Comparison of ENCODE assay signal across 8 cellular contexts in the genomic region with DNA sequence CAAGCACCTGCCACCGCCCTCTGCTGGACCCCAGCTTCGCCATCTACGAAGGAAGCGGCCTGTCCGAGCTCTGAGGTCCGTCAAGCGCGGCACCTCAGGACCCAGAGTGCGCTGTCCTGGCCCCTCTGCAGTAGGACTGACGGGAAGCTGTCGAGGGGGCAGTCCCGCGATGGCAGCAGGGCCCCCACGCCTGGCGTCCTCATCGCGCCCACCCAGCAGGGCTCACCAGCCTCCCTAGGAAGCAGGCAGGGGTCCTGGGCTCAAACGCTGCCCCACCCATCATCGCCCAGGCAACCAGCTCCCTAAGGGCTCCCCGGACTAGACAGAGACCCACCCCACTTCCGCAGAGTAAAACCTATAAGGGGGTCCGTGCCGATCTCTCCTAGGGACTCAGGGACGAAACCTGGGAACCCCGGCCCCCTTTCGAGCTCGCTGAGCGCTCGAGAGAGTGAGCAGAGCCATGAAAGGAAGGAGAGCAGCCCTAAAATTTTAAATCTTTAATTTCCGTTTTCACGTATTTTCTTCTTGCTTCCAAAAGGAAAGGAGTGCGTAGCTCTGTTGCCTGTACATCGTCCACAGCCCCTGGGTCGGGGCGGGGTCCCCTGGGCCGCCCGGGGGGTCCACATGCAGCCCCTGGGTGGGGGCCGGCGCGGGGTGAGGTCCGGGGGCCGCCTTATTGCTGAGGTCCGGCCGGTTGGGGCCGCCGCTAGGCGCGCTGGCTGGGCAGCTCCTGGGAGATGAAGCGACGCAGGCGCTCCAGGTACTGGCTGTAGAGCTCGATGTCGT. TPM values are rescaled to one million over a fixed set of nuclear protein-coding genes. Genes with fewer than 3 reads are reported as not detected.
DNase-seq lines count a peak whose midpoint lies in the region; ATAC-seq and TF ChIP-seq lines count a peak whose summit lies in the region.
"Not testable (repeated sequence)": the region's sequence is repeated elsewhere in the genome, so short reads cannot be mapped to it uniquely, and the experiment has no call there.

No MANE protein-coding gene starts in this region.

- H2AFZ ChIP-seq in neuron (ENCODE audit: low read depth, low read length), result not testable (repeated sequence)

- peak; percentile 56 for DNase-seq in NCI-H748 (lab: John Stamatoyannopoulos, UW; ENCODE audit: unreplicated experiment)
- DNase-seq in effector memory CD4-positive, alpha-beta T cell; thoracic aorta (ENCODE audit: low spot score): not testable (repeated sequence)

- H3K27me3 Mint-ChIP-seq in activated T-helper 17 cell treated with anti-CD3 and anti-CD28 coated beads, Interleukin-2, amount 50 U/mL, for 72 hours, result not testable (repeated sequence)

- peaks cover 45% of the 10 kb centered on the region for H3K36me3 Mint-ChIP-seq in activated T-helper 17 cell treated with anti-CD3 and anti-CD28 coated beads, Interleukin-2, amount 50 U/mL, for 72 hours (ENCODE audit: low read depth)

- not testable (repeated sequence) for H3K27me3 ChIP-seq in effector memory CD4-positive, alpha-beta T cell (replicated peaks; ENCODE audit: control insufficient read depth, insufficient read depth, low read length, poor library complexity, severe bottlenecking); neuron (ENCODE audit: insufficient read depth, low read length); thoracic aorta (replicated peaks; ENCODE audit: insufficient read depth)

- H3K27ac Mint-ChIP-seq in activated T-helper 17 cell treated with anti-CD3 and anti-CD28 coated beads, Interleukin-2, amount 50 U/mL, for 72 hours, result peak overlapping the region; percentile 95

- peak overlapping the region; percentile 90 for H3K27ac ChIP-seq in effector memory CD4-positive, alpha-beta T cell (ENCODE audit: insufficient read depth, low read length, poor library complexity, severe bottlenecking)
- H3K27ac ChIP-seq in thoracic aorta, result peak overlapping the region; percentile 71 to 93

- peak overlapping the region; percentile 81 for H3K4me3 ChIP-seq in effector memory CD4-positive, alpha-beta T cell (ENCODE audit: insufficient read depth, low read depth, low read length, poor library complexity, severe bottlenecking)
- peak overlapping the region; percentile 98 for H3K4me3 ChIP-seq in iPS-18c (ENCODE audit: insufficient read depth, low read depth, low read length)
- peak overlapping the region; percentile 89 for H3K4me3 ChIP-seq in neuron (ENCODE audit: low read length)
- peak overlapping the region; percentile 71 for H3K4me3 ChIP-seq in thoracic aorta

- H3K4me1 ChIP-seq in ES-I3 (ENCODE audit: insufficient read depth, low read length), result not testable (repeated sequence)
- H3K4me1 ChIP-seq in effector memory CD4-positive, alpha-beta T cell (ENCODE audit: control insufficient read depth, insufficient read depth, low read length, poor library complexity, severe bottlenecking), result peaks cover 40% of the 10 kb centered on the region
- H3K4me1 ChIP-seq in neuron (ENCODE audit: insufficient read depth, low read length) (peaks cover 21% of the 10 kb centered on the region), thoracic aorta (ENCODE audit: control insufficient read depth in 1 of 2, low read depth in 2 of 2) (peaks cover 29 to 44% of the 10 kb centered on the region in 2 donors)

- peak overlapping the region; percentile 98 for H3K9ac ChIP-seq in ES-I3 (ENCODE audit: low read depth, low read length)

- not testable (repeated sequence) for H3K9me3 Mint-ChIP-seq in activated T-helper 17 cell treated with anti-CD3 and anti-CD28 coated beads, Interleukin-2, amount 50 U/mL, for 72 hours

- not testable (repeated sequence) for TF ChIP-seq CTCF in thoracic aorta (IDR thresholded peaks at IDR 0.05)

- not testable (repeated sequence) for H3K9me3 ChIP-seq in ES-I3 (ENCODE audit: control insufficient read depth, insufficient read depth, low read length); effector memory CD4-positive, alpha-beta T cell (ENCODE audit: control insufficient read depth, low read length); iPS-18c (ENCODE audit: control insufficient read depth, insufficient read depth, low read length); neuron (ENCODE audit: low read length); thoracic aorta

- peak; percentile 20 for ATAC-seq in HG02588 (IDR thresholded peaks at IDR 0.05; ENCODE audit: unreplicated experiment)
- peak; percentile 3 for ATAC-seq in activated T-helper 17 cell treated with anti-CD3 and anti-CD28 coated beads, Interleukin-2, amount 50 U/mL, for 72 hours (replicated peaks)
- not testable (repeated sequence) for ATAC-seq in thoracic aorta (ENCODE audit: insufficient number of reproducible peaks, low FRiP score, low read depth)

- not testable (repeated sequence) for H3K36me3 ChIP-seq in ES-I3 (ENCODE audit: insufficient read depth, low read length); thoracic aorta
- H3K36me3 ChIP-seq in effector memory CD4-positive, alpha-beta T cell (ENCODE audit: control insufficient read depth, insufficient read depth, low read length), result peaks cover 16% of the 10 kb centered on the region
- H3K36me3 ChIP-seq in neuron (ENCODE audit: insufficient read depth, low read length), result peaks cover 12% of the 10 kb centered on the region

- not testable (repeated sequence) for H3K4me1 Mint-ChIP-seq in activated T-helper 17 cell treated with anti-CD3 and anti-CD28 coated beads, Interleukin-2, amount 50 U/mL, for 72 hours

- H3K4me3 Mint-ChIP-seq in activated T-helper 17 cell treated with anti-CD3 and anti-CD28 coated beads, Interleukin-2, amount 50 U/mL, for 72 hours, result peak overlapping the region; percentile 98

RNA-seq across cellular contexts. Expression of gene ABHD17A, which starts 8.6 kb away (rescaled TPM):
- total RNA-seq in activated T-helper 17 cell treated with anti-CD3 and anti-CD28 coated beads, Interleukin-2, amount 50 U/mL, for 72 hours, result 100 to 1,000 TPM in 1 of 2 donors, 10 to 100 TPM in 1; 84.4 to 109 TPM
- total RNA-seq in thoracic aorta, result 100 to 1,000 TPM in 1 of 2 donors, 10 to 100 TPM in 1; 96.8 to 143 TPM

RNA-seq across cellular contexts. Expression of gene KLF16, which starts 13.3 kb away (rescaled TPM):
- total RNA-seq in activated T-helper 17 cell treated with anti-CD3 and anti-CD28 coated beads, Interleukin-2, amount 50 U/mL, for 72 hours, result 10 to 100 TPM; 16.3 to 32.9 TPM
- total RNA-seq in thoracic aorta, result 10 to 100 TPM in 1 of 2 donors, 1 to 10 TPM in 1; 7.7 to 11.0 TPM

RNA-seq across cellular contexts. Expression of gene REXO1, which starts 28.4 kb away (rescaled TPM):
- total RNA-seq in activated T-helper 17 cell treated with anti-CD3 and anti-CD28 coated beads, Interleukin-2, amount 50 U/mL, for 72 hours, result 10 to 100 TPM; 39.7 to 50.0 TPM
- 10 to 100 TPM; 18.2 to 24.5 TPM for total RNA-seq in thoracic aorta

RNA-seq across cellular contexts. Expression of gene ADAT3, which starts 28.5 kb away (rescaled TPM):
- total RNA-seq in activated T-helper 17 cell treated with anti-CD3 and anti-CD28 coated beads, Interleukin-2, amount 50 U/mL, for 72 hours, result 10 to 100 TPM; 11.6 to 12.2 TPM
- total RNA-seq in thoracic aorta, result 1 to 10 TPM; 3.9 to 8.4 TPM

RNA-seq across cellular contexts. Expression of gene SCAMP4, which starts 28.5 kb away (rescaled TPM):
- total RNA-seq in activated T-helper 17 cell treated with anti-CD3 and anti-CD28 coated beads, Interleukin-2, amount 50 U/mL, for 72 hours, result 10 to 100 TPM; 31.7 to 36.4 TPM
- total RNA-seq in thoracic aorta, result 10 to 100 TPM; 44.1 to 73.7 TPM
